24 cellular contexts compared by ENCODE assay signal in the genomic region with DNA sequence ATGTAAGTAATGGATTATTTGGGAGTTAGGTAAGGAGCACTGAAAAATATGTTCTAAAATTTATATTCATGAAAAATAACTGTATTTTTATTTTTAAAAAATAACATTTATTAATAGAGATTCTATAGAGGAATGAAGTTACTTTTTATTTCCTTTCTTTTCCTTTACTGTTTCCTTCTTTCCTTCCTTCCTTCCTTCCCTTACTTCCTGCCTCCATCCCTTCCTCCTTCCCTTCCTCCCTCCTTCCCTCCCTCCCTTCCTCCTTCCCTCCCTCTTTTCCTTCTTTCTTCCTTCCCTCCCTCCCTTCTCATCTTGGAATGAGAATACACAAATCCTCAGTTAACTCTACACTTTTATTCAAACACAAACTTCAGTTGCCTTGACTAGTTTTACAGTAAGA.
"Had no signal": no experiment of that assay in that cellular context is flagged by ENCODE, and none has a peak within 500 bp of the region (broad histone marks: within the 10 kb centered on the region; RNA-seq: fewer than 3 reads in every experiment).

No MANE protein-coding gene starts in this region.

- H3K36me3 ChIP-seq: neutrophil, pancreas, suprapubic skin, transverse colon, upper lobe of right lung, uterus had no signal

- H3K4me1 ChIP-seq: pancreas, suprapubic skin, upper lobe of right lung, uterus had no signal

- H3K9me3 ChIP-seq: mucosa of descending colon, neutrophil, pancreas, suprapubic skin, transverse colon, upper lobe of right lung, uterus had no signal

- ATAC-seq: mucosa of descending colon; natural killer cell treated with Interleukin-12 subunit alpha and Interleukin-12 subunit beta and Interleukin-15 and Interleukin-18, amount 100 ng/mL, for 72 hours; pancreas; stimulated activated naive CD8-positive, alpha-beta T cell treated with anti-CD3 and anti-CD28 coated beads, Interleukin-15, amount 100 ng/mL, for 72 hours; upper lobe of right lung had no signal

- DNase-seq: dorsolateral prefrontal cortex; effector CD4-positive, alpha-beta T cell; head of caudate nucleus; hippocampal formation; islet precursor cell; kidney glomerular epithelial cell; mesenchymal stem cell; mucosa of descending colon; naive B cell; pancreas; small intestine; stimulated activated CD4-positive, alpha-beta T cell treated with anti-CD3 and anti-CD28 coated beads, Interleukin-15, amount 100 ng/mL, for 24 hours; stimulated activated CD4-positive, alpha-beta T cell treated with anti-CD3 and anti-CD28 coated beads, Interleukin-2, amount 100 ng/mL, for 48 hours; stimulated activated CD8-positive, alpha-beta memory T cell treated with anti-CD3 and anti-CD28 coated beads, Interleukin-4, amount 100 ng/mL, for 48 hours; stimulated activated naive CD4-positive, alpha-beta T cell; stimulated activated naive CD8-positive, alpha-beta T cell treated with anti-CD3 and anti-CD28 coated beads, Interleukin-15, amount 100 ng/mL, for 72 hours; transverse colon; upper lobe of right lung; uterus had no signal

- FAIRE-seq: colon, frontal cortex, pancreas, small intestine had no signal

- H3K27ac ChIP-seq: dorsolateral prefrontal cortex, neutrophil, pancreas, suprapubic skin, transverse colon, upper lobe of right lung, uterus had no signal

- H3K4me3 ChIP-seq: dorsolateral prefrontal cortex, mucosa of descending colon, pancreas, suprapubic skin, transverse colon, upper lobe of right lung, uterus had no signal

- H3K27me3 ChIP-seq: dorsolateral prefrontal cortex, neutrophil, pancreas, suprapubic skin, transverse colon, upper lobe of right lung, uterus had no signal
